Comparison of ENCODE assay signal across 21 cellular contexts in genomic region chr1:59011663-59012062, GRCh38.
"Had no signal": no experiment of that assay in that cellular context is flagged by ENCODE, and none has a peak within 500 bp of the region (broad histone marks: within the 10 kb centered on the region; RNA-seq: fewer than 3 reads in every experiment).

No MANE protein-coding gene starts in this region.

- H3K9me3 Mint-ChIP-seq: activated CD8-positive, alpha-beta T cell treated with anti-CD3 and anti-CD28 coated beads for 36 hours; activated naive CD4-positive, alpha-beta T cell treated with anti-CD3 and anti-CD28 coated beads, Interleukin-2, amount 10 ng/mL, durations not matched to agents 7 days and 5 days; immature natural killer cell; T-cell; WTC11 had no signal

- H3K36me3 Mint-ChIP-seq: T-cell, WTC11 had no signal

- H3K4me3 Mint-ChIP-seq: activated CD4-positive, alpha-beta T cell treated with anti-CD3 and anti-CD28 coated beads, Interleukin-2, amount 10 ng/mL, durations not matched to agents 24 days and 14 days; activated CD8-positive, alpha-beta T cell treated with anti-CD3 and anti-CD28 coated beads for 36 hours; activated naive CD4-positive, alpha-beta T cell treated with anti-CD3 and anti-CD28 coated beads, Interleukin-2, amount 10 ng/mL, durations not matched to agents 7 days and 5 days; naive thymus-derived CD4-positive, alpha-beta T cell; T-cell; WTC11 had no signal

- H3K27ac Mint-ChIP-seq: activated CD4-positive, alpha-beta T cell treated with anti-CD3 and anti-CD28 coated beads, Interleukin-2, amount 10 ng/mL, durations not matched to agents 24 days and 14 days; activated CD8-positive, alpha-beta T cell treated with anti-CD3 and anti-CD28 coated beads for 36 hours; activated naive CD4-positive, alpha-beta T cell treated with anti-CD3 and anti-CD28 coated beads, Interleukin-2, amount 10 ng/mL, durations not matched to agents 7 days and 5 days; immature natural killer cell; naive thymus-derived CD4-positive, alpha-beta T cell; T-cell had no signal

- H3K36me3 ChIP-seq: breast epithelium, gastroesophageal sphincter, right atrium auricular region, upper lobe of right lung had no signal

- H3K9me3 ChIP-seq: breast epithelium, gastroesophageal sphincter, mucosa of descending colon, right atrium auricular region, testis, upper lobe of right lung had no signal

- H3K27me3 ChIP-seq: breast epithelium, gastroesophageal sphincter, right atrium auricular region, testis, upper lobe of right lung had no signal

- H3K27ac ChIP-seq: right atrium auricular region, SK-N-MC, upper lobe of right lung had no signal

- ATAC-seq: activated CD8-positive, alpha-beta T cell treated with anti-CD3 and anti-CD28 coated beads for 36 hours; esophagus mucosa; gastroesophageal sphincter; left ventricle myocardium superior; mucosa of descending colon; naive thymus-derived CD4-positive, alpha-beta T cell; T-cell; upper lobe of right lung; WTC11 had no signal

- H3K4me3 ChIP-seq: breast epithelium, gastroesophageal sphincter, mucosa of descending colon, right atrium auricular region, SK-N-MC, testis, upper lobe of right lung had no signal

- H3K27me3 Mint-ChIP-seq: activated CD4-positive, alpha-beta T cell treated with anti-CD3 and anti-CD28 coated beads, Interleukin-2, amount 10 ng/mL, durations not matched to agents 24 days and 14 days; activated CD8-positive, alpha-beta T cell treated with anti-CD3 and anti-CD28 coated beads for 36 hours; T-cell had no signal

- DNase-seq: activated CD4-positive, alpha-beta T cell treated with anti-CD3 and anti-CD28 coated beads, Interleukin-2, amount 10 ng/mL, durations not matched to agents 24 days and 14 days; activated CD8-positive, alpha-beta T cell treated with anti-CD3 and anti-CD28 coated beads for 36 hours; activated effector memory CD4-positive, alpha-beta T cell treated with Interleukin-2 at 50 U/mL for 16 hours; activated naive CD4-positive, alpha-beta T cell treated with anti-CD3 and anti-CD28 coated beads, Interleukin-2, amount 10 ng/mL, durations not matched to agents 7 days and 5 days; activated T-cell treated with anti-CD3 and anti-CD28 coated beads, Interleukin-2, amount 50 U/mL, for 48 hours; cortex of kidney; effector CD4-positive, alpha-beta T cell; immature natural killer cell; kidney glomerular epithelial cell; left ventricle myocardium superior; mucosa of descending colon; naive thymus-derived CD4-positive, alpha-beta T cell; T-cell; testis; upper lobe of right lung had no signal
